Comparison of ENCODE assay signal across 25 cellular contexts in genomic region chr17:30248786-30249185, GRCh38. TPM values are rescaled to one million over a fixed set of nuclear protein-coding genes. Genes with fewer than 3 reads are reported as not detected.
"Had no signal": no experiment of that assay in that cellular context is flagged by ENCODE, and none has a peak within 500 bp of the region (broad histone marks: within the 10 kb centered on the region; RNA-seq: fewer than 3 reads in every experiment).

No MANE protein-coding gene starts in this region.

- H3K4me1 Mint-ChIP-seq: activated B cell treated with CpG ODN at 0.5 μM for 24 hours; activated CD4-positive, alpha-beta T cell treated with anti-CD3 and anti-CD28 coated beads for 36 hours; activated T-helper 17 cell treated with anti-CD3 and anti-CD28 coated beads, Interleukin-2, amount 50 U/mL, for 72 hours; memory B cell; nephron had no signal

- H2AFZ ChIP-seq: hepatocyte had no signal

- H3K9me3 Mint-ChIP-seq: activated B cell treated with CpG ODN at 0.5 μM for 24 hours; activated T-cell treated with anti-CD3 and anti-CD28 coated beads, Interleukin-2, amount 50 U/mL, for 24 hours; activated T-helper 17 cell treated with anti-CD3 and anti-CD28 coated beads, Interleukin-2, amount 50 U/mL, for 72 hours; immature natural killer cell; memory B cell; nephron had no signal

- H3K27ac ChIP-seq: adrenal gland, breast epithelium, colonic mucosa, esophagus muscularis mucosa, hepatocyte, vagina had no signal

- H3K27me3 ChIP-seq: adrenal gland, breast epithelium, colonic mucosa, esophagus muscularis mucosa, hepatocyte, vagina had no signal

- ATAC-seq: activated CD4-positive, alpha-beta T cell treated with anti-CD3 and anti-CD28 coated beads for 36 hours; activated T-helper 17 cell treated with anti-CD3 and anti-CD28 coated beads, Interleukin-2, amount 50 U/mL, for 72 hours; T-helper 17 cell had no signal

- H3K36me3 ChIP-seq: breast epithelium, colonic mucosa had no signal

- H3K79me2 ChIP-seq: hepatocyte had no signal

- H3K9me3 ChIP-seq: adrenal gland, breast epithelium, colonic mucosa, esophagus muscularis mucosa, vagina had no signal

- H3K27me3 Mint-ChIP-seq: activated B cell treated with CpG ODN at 0.5 μM for 24 hours; activated CD4-positive, alpha-beta T cell treated with anti-CD3 and anti-CD28 coated beads for 36 hours; activated naive CD8-positive, alpha-beta T cell; activated T-cell treated with anti-CD3 and anti-CD28 coated beads, Interleukin-2, amount 50 U/mL, for 24 hours; activated T-helper 17 cell treated with anti-CD3 and anti-CD28 coated beads, Interleukin-2, amount 50 U/mL, for 72 hours; memory B cell; T-helper 17 cell had no signal

- H3K4me3 ChIP-seq: adrenal gland, breast epithelium, colonic mucosa, esophagus muscularis mucosa, hepatocyte, vagina had no signal

- H3K4me1 ChIP-seq: breast epithelium, colonic mucosa, vagina had no signal

- H3K27ac Mint-ChIP-seq: activated B cell treated with CpG ODN at 0.5 μM for 24 hours; activated CD4-positive, alpha-beta T cell treated with anti-CD3 and anti-CD28 coated beads for 36 hours; activated naive CD8-positive, alpha-beta T cell; activated T-cell treated with anti-CD3 and anti-CD28 coated beads, Interleukin-2, amount 50 U/mL, for 24 hours; memory B cell; T-helper 17 cell had no signal

- H3K4me2 ChIP-seq: hepatocyte had no signal

- DNase-seq: activated B cell treated with CpG ODN at 0.5 μM for 24 hours; activated CD4-positive, alpha-beta T cell treated with anti-CD3 and anti-CD28 coated beads for 36 hours; activated CD4-positive, alpha-beta T cell treated with anti-CD3 and anti-CD28 coated beads, Interleukin-2, amount 50 U/mL, for 4 hours; activated CD8-positive, alpha-beta memory T cell treated with anti-CD3 and anti-CD28 coated beads for 24 hours; activated CD8-positive, alpha-beta memory T cell treated with anti-CD3 and anti-CD28 coated beads, Interleukin-2, amount 50 U/mL, for 4 hours; activated naive CD4-positive, alpha-beta T cell; activated T-cell treated with anti-CD3 and anti-CD28 coated beads, Interleukin-2, amount 50 U/mL, for 24 hours; colonic mucosa; immature natural killer cell; posterior cingulate gyrus; retina; stimulated activated CD4-positive, alpha-beta T cell treated with anti-CD3 and anti-CD28 coated beads, Interleukin-4, amount 100 ng/mL, for 4 hours; SW 1271; T-helper 17 cell; trophoblast cell had no signal

- H3K4me3 Mint-ChIP-seq: activated B cell treated with CpG ODN at 0.5 μM for 24 hours; activated CD4-positive, alpha-beta T cell treated with anti-CD3 and anti-CD28 coated beads for 36 hours; activated naive CD8-positive, alpha-beta T cell; activated T-cell treated with anti-CD3 and anti-CD28 coated beads, Interleukin-2, amount 50 U/mL, for 24 hours; activated T-helper 17 cell treated with anti-CD3 and anti-CD28 coated beads, Interleukin-2, amount 50 U/mL, for 72 hours; immature natural killer cell; memory B cell; nephron; T-helper 17 cell had no signal

RNA-seq across cellular contexts. Expression of gene SLC6A4, which starts 13.3 kb away (rescaled TPM):
- total RNA-seq: activated B cell treated with CpG ODN at 0.5 μM for 24 hours; activated CD4-positive, alpha-beta T cell treated with anti-CD3 and anti-CD28 coated beads for 36 hours; activated T-helper 17 cell treated with anti-CD3 and anti-CD28 coated beads, Interleukin-2, amount 50 U/mL, for 72 hours; fibroblast of villous mesenchyme had no signal
